In the genomic region with DNA sequence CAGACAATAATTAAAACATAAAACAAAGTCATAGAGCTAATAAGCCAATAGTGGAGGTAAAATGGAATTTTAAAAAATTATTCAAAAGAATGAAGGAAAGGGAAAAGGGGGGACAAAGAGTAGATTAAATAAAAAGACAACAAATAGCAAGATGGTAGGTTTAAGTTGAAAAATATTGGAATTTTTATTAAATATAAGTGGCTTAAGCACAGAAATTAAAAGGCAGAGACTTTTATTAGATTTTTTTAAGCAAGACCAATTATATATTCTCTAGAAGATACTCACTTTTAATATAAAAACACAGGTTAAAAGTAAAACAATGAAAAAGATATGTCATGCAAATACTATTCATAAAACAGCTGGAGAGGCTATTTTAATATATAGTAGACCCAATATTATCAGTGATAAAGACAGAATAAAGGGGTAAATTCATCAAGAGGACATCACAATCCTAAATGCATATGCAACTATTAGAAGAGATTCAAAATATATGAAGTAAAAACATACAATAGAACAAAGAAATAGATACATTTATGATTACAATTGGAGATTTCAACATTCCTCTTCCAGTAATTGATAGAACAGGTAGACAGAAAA, we compare ENCODE assay signal across 1 cellular context.
TF ChIP-seq lines count a peak whose summit lies in the region.

No MANE protein-coding gene starts in this region.

TF ChIP-seq in K562, 482 proteins besides CTCF, POLR2A, EP300 and RAD21 (continued from another document):
- no peak for TF ChIP-seq PKNOX1 (IDR thresholded peaks at IDR 0.05)
- TF ChIP-seq TRIM24 (IDR thresholded peaks at IDR 0.05): no peak
- no peak for TF ChIP-seq NCOA6 (IDR thresholded peaks at IDR 0.05)
- peak; percentile 99 for TF ChIP-seq ZNF507 (tag; conservative IDR thresholded peaks at IDR 0.05)
